ENCODE assay signal across 9 cellular contexts in the genomic region with DNA sequence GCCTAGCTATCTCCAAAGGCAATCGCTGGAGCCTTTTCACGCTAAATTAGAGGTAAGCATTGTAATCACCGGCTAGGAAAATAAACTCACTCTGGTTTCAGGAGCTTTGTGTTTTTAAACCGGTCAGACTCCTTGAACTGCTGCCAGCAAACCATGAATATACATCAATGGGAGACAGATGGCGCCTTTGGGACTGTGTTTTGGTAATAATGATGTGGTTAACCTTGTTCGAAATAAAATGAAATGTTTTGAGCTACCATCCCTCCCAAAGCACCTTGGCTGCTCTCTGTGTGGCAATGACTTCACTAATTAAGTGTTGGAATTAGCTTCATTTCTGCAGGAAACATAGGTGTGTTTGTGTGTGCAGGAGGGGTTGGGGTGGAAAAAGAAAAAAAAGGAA.
DNase-seq lines count a peak whose midpoint lies in the region; ATAC-seq, FAIRE-seq and TF ChIP-seq lines count a peak whose summit lies in the region.
"Had no signal": no experiment of that assay in that cellular context is flagged by ENCODE, and none has a peak within 500 bp of the region (broad histone marks: within the 10 kb centered on the region; RNA-seq: fewer than 3 reads in every experiment).

No MANE protein-coding gene starts in this region.

- CTCF ChIA-PET in H1 (lab: Charles Lee; ENCODE audit: partially characterized antibody) = interaction anchor here (0.6 to 1.2 kb wide), 3 partner anchors 10 to 385 kb away, joined by 3 to 6 read pairs (median 3); no protein-coding TSS in a partner anchor
- CTCF ChIA-PET in activated naive CD4-positive, alpha-beta T cell treated with anti-CD3 and anti-CD28 coated beads, Interleukin-2, amount 10 ng/mL, durations not matched to agents 7 days and 5 days (lab: Charles Lee) = interaction anchor here (0.9 to 1.5 kb wide), 2 partner anchors 42 to 185 kb away, joined by 3 to 6 read pairs; no protein-coding TSS in a partner anchor

- no peaks in the 10 kb centered on the region for H3K27me3 ChIP-seq in H1 (replicated peaks in 1 of 4; ENCODE audit: control insufficient read depth in 3 of 4, extremely low read depth in 1 of 4, insufficient read depth in 3 of 4, low read length in 3 of 4)

- no peak overlapping the region for H3K9ac ChIP-seq in H1 (replicated peaks in 1 of 4; ENCODE audit: extremely low read depth in 1 of 4, low read depth in 3 of 4, low read length in 3 of 4)

- no peaks in the 10 kb centered on the region for H4K20me1 ChIP-seq in H1 (replicated peaks in 1 of 2; ENCODE audit: control insufficient read depth in 1 of 2, insufficient read depth in 2 of 2, low read length in 2 of 2)

- no peak overlapping the region for H2BK120ac ChIP-seq in H1 (replicated peaks; ENCODE audit: low read depth, low read length)

- no peaks in the 10 kb centered on the region for H3K79me1 ChIP-seq in H1 (ENCODE audit: low read depth, low read length)

- H2AFZ ChIP-seq in H1 (ENCODE audit: low read length) = peak overlapping the region; percentile 31; the same call in 1 of the 2 replicates

- H3K36me3 ChIP-seq in H1 (ENCODE audit: control insufficient read depth in 2 of 4, insufficient read depth in 4 of 4, low read length in 3 of 4) = no peaks in the 10 kb centered on the region

- no peaks in the 10 kb centered on the region for H3K4me1 ChIP-seq in H1 (replicated peaks in 1 of 4; ENCODE audit: control insufficient read depth in 3 of 4, insufficient read depth in 4 of 4, low read length in 3 of 4)

- no peaks in the 10 kb centered on the region for H3K79me2 ChIP-seq in H1 (ENCODE audit: control insufficient read depth in 1 of 2, insufficient read depth in 2 of 2, low read length in 2 of 2)

- peaks cover 3% of the 10 kb centered on the region for H3K27me3 Mint-ChIP-seq in activated naive CD4-positive, alpha-beta T cell treated with anti-CD3 and anti-CD28 coated beads, Interleukin-2, amount 10 ng/mL, durations not matched to agents 7 days and 5 days

- ATAC-seq in GM18498 (IDR thresholded peaks at IDR 0.05; ENCODE audit: unreplicated experiment) = no peak
- no peak for ATAC-seq in HG02763 (IDR thresholded peaks at IDR 0.05; ENCODE audit: unreplicated experiment)

- no peak overlapping the region for H3K4ac ChIP-seq in H1 (replicated peaks; ENCODE audit: insufficient read length, low read depth, low read length)

- H3K4me1 Mint-ChIP-seq in activated naive CD4-positive, alpha-beta T cell treated with anti-CD3 and anti-CD28 coated beads, Interleukin-2, amount 10 ng/mL, durations not matched to agents 7 days and 5 days = no peaks in the 10 kb centered on the region

- no peak overlapping the region for H3K18ac ChIP-seq in H1 (ENCODE audit: extremely low read depth, low read length)

- 0 out of 4 replicates have a peak, but pooled peaks of 1 of the 2 experiments have one; percentile 6 for TF ChIP-seq RAD21 in H1 (IDR thresholded peaks at IDR 0.05 in 1 of 2, conservative IDR thresholded peaks at IDR 0.05 in 1 of 2; ENCODE audit: low read depth in 2 of 2, low read length in 2 of 2)

- H3K36me3 Mint-ChIP-seq in activated naive CD4-positive, alpha-beta T cell treated with anti-CD3 and anti-CD28 coated beads, Interleukin-2, amount 10 ng/mL, durations not matched to agents 7 days and 5 days = no peaks in the 10 kb centered on the region

- no peak overlapping the region for H3K56ac ChIP-seq in H1 (replicated peaks; ENCODE audit: insufficient read length, low read depth, low read length)

- H3K14ac ChIP-seq in H1 (ENCODE audit: insufficient read length) = no peak overlapping the region

- no peaks in the 10 kb centered on the region for H3K9me3 Mint-ChIP-seq in activated naive CD4-positive, alpha-beta T cell treated with anti-CD3 and anti-CD28 coated beads, Interleukin-2, amount 10 ng/mL, durations not matched to agents 7 days and 5 days

- no peak overlapping the region for H4K5ac ChIP-seq in H1 (ENCODE audit: insufficient read length, low read depth, low read length)

- H3K4me2 ChIP-seq in H1 (ENCODE audit: insufficient read depth in 1 of 2, low read depth in 2 of 2, low read length in 2 of 2) = no peak overlapping the region

- TF ChIP-seq EP300 in H1 (IDR thresholded peaks at IDR 0.05; ENCODE audit: borderline replicate concordance in 1 of 2, low read depth in 2 of 2, low read length in 2 of 2) = no peak

- H3K27ac ChIP-seq in H1 (ENCODE audit: low read depth, low read length) = no peak overlapping the region

- no peak overlapping the region for H3K4me3 Mint-ChIP-seq in activated naive CD4-positive, alpha-beta T cell treated with anti-CD3 and anti-CD28 coated beads, Interleukin-2, amount 10 ng/mL, durations not matched to agents 7 days and 5 days

- POLR2A ChIA-PET in H1 (lab: Charles Lee; ENCODE audit: partially characterized antibody) = no interaction called here

- no peak overlapping the region for H4K8ac ChIP-seq in H1 (ENCODE audit: extremely low read depth, insufficient read depth, low read length)

- DNase-seq in NCI-H1105 treated with DMSO at 0.1 percent for 48 hours (lab: John Stamatoyannopoulos, UW) (peak; percentile 93), NCI-H69 (lab: John Stamatoyannopoulos, UW) (peak; percentile 98), H1 (ENCODE audit: low read depth in 1 of 2, low spot score in 2 of 2) (no peak), stromal cell of bone marrow (ENCODE audit: low read depth) (peak; percentile 28)
- DNase-seq in stimulated activated naive CD4-positive, alpha-beta T cell treated with Interleukin-2 at 50 U/mL for 16 hours (lab: John Stamatoyannopoulos, UW) = no peak
- DNase-seq in activated naive CD4-positive, alpha-beta T cell treated with anti-CD3 and anti-CD28 coated beads, Interleukin-2, amount 10 ng/mL, durations not matched to agents 7 days and 5 days = no peak
- DNase-seq: activated naive CD4-positive, alpha-beta T cell treated with Interleukin-2 at 50 U/mL for 16 hours had no signal

- no peak for TF ChIP-seq CTCF in H1 (IDR thresholded peaks at IDR 0.05; ENCODE audit: control extremely low read depth in 1 of 3, insufficient read depth in 1 of 3, low read depth in 1 of 3, low read length in 3 of 3)

- WGBS in H1 (ENCODE audit: extremely low coverage in 1 of 2, insufficient coverage in 1 of 2, insufficient read length in 1 of 2, insufficient replicate concordance in 2 of 2, low coverage in 1 of 2, low lambda C conversion rate in 2 of 2, missing lambda C conversion rate in 1 of 2), 2 experiments = 85% methylated on average over 6 of the region's 6 CpGs; no CpG with 5 or more reads in 1 of the 2 experiments

- no peak overlapping the region for H2AK5ac ChIP-seq in H1 (ENCODE audit: low read depth, low read length)

- H2BK15ac ChIP-seq in H1 (ENCODE audit: low read length) = no peak overlapping the region

- no peaks in the 10 kb centered on the region for H3K23me2 ChIP-seq in H1 (ENCODE audit: low read depth, low read length)

- no peak overlapping the region for H2BK5ac ChIP-seq in H1 (ENCODE audit: low read depth, low read length)

- FAIRE-seq in H1 (lab: Jason Lieb, UNC) = no peak

- no peak overlapping the region for H4K91ac ChIP-seq in H1 (replicated peaks; ENCODE audit: insufficient read length, low read length)

- no peak overlapping the region for H2BK12ac ChIP-seq in H1 (ENCODE audit: low read depth, low read length)

- H3K4me3 ChIP-seq in H1 (ENCODE audit: extremely low read depth in 1 of 4, insufficient read depth in 2 of 4, low read depth in 3 of 4, low read length in 4 of 4) = no peak overlapping the region

- TF ChIP-seq POLR2A in H1 (IDR thresholded peaks at IDR 0.05; ENCODE audit: control extremely low read depth in 1 of 2, low read depth in 2 of 2, low read length in 2 of 2) = no peak

- H3K9me3 ChIP-seq in H1 (ENCODE audit: insufficient read depth in 2 of 2, low read depth in 1 of 2, low read length in 1 of 2) = no peaks in the 10 kb centered on the region

- H3K23ac ChIP-seq in H1 (ENCODE audit: insufficient read length) = no peak overlapping the region

- no peak overlapping the region for H3K27ac Mint-ChIP-seq in activated naive CD4-positive, alpha-beta T cell treated with anti-CD3 and anti-CD28 coated beads, Interleukin-2, amount 10 ng/mL, durations not matched to agents 7 days and 5 days

- H2BK20ac ChIP-seq in H1 (ENCODE audit: low read length) = no peak overlapping the region

TF ChIP-seq in H1, 55 proteins besides CTCF, POLR2A, EP300 and RAD21 (continues in another document):
- TF ChIP-seq SP1 (IDR thresholded peaks at IDR 0.05; ENCODE audit: low read depth, low read length) (no peak), CHD1 (IDR thresholded peaks at IDR 0.05; ENCODE audit: low read depth, low read length) (no peak), KDM5A (IDR thresholded peaks at IDR 0.05; ENCODE audit: low read length) (no peak), TEAD4 (IDR thresholded peaks at IDR 0.05; ENCODE audit: low read depth, low read length) (no peak), RXRA (IDR thresholded peaks at IDR 0.05; ENCODE audit: insufficient read depth, low read depth, low read length) (no peak), GABPA (IDR thresholded peaks at IDR 0.05; ENCODE audit: borderline replicate concordance, insufficient read depth, low read length) (no peak), SIX5 (IDR thresholded peaks at IDR 0.05; ENCODE audit: low read depth, low read length) (no peak), NRF1 (IDR thresholded peaks at IDR 0.05; ENCODE audit: low read depth, low read length) (no peak), JUN (IDR thresholded peaks at IDR 0.05; ENCODE audit: low read depth, low read length) (no peak), JUND (IDR thresholded peaks at IDR 0.05; ENCODE audit: low read length) (no peak), KDM4A (IDR thresholded peaks at IDR 0.05; ENCODE audit: low read depth, low read length, severe bottlenecking) (no peak), RBBP5 (IDR thresholded peaks at IDR 0.05; ENCODE audit: borderline replicate concordance, low read depth, low read length) (no peak)
- TF ChIP-seq, protein P1, sequence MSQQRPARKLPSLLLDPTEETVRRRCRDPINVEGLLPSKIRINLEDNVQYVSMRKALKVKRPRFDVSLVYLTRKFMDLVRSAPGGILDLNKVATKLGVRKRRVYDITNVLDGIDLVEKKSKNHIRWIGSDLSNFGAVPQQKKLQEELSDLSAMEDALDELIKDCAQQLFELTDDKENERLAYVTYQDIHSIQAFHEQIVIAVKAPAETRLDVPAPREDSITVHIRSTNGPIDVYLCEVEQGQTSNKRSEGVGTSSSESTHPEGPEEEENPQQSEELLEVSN (IDR thresholded peaks at IDR 0.05) = no peak
- TF ChIP-seq, protein P2, sequence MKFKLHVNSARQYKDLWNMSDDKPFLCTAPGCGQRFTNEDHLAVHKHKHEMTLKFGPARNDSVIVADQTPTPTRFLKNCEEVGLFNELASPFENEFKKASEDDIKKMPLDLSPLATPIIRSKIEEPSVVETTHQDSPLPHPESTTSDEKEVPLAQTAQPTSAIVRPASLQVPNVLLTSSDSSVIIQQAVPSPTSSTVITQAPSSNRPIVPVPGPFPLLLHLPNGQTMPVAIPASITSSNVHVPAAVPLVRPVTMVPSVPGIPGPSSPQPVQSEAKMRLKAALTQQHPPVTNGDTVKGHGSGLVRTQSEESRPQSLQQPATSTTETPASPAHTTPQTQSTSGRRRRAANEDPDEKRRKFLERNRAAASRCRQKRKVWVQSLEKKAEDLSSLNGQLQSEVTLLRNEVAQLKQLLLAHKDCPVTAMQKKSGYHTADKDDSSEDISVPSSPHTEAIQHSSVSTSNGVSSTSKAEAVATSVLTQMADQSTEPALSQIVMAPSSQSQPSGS (IDR thresholded peaks at IDR 0.05; ENCODE audit: low read length) = no peak

Comparison
In these comparisons a context has a peak if more than half of its experiments do, and no peak if none do; other contexts are left out.
1. DNase-seq: peak in NCI-H1105 treated with DMSO at 0.1 percent for 48 hours (single experiment), NCI-H69 (single experiment) and stromal cell of bone marrow (single experiment); none in H1 (0 of 2), stimulated activated naive CD4-positive, alpha-beta T cell treated with Interleukin-2 at 50 U/mL for 16 hours (single experiment) and activated naive CD4-positive, alpha-beta T cell treated with anti-CD3 and anti-CD28 coated beads, Interleukin-2, amount 10 ng/mL, durations not matched to agents 7 days and 5 days (single experiment).